Comparison of ENCODE assay signal across 17 cellular contexts in genomic region chr3:150727653-150728502, GRCh38. TPM values are rescaled to one million over a fixed set of nuclear protein-coding genes. Genes with fewer than 3 reads are reported as not detected.
DNase-seq lines count a peak whose midpoint lies in the region; ATAC-seq lines count a peak whose summit lies in the region.
"Had no signal": no experiment of that assay in that cellular context is flagged by ENCODE, and none has a peak within 500 bp of the region (broad histone marks: within the 10 kb centered on the region; RNA-seq: fewer than 3 reads in every experiment).

No MANE protein-coding gene starts in this region.

- WGBS in aorta, 2 donors: 90 to 91% methylated on average over 19 of the region's 19 CpGs

- peaks cover 13% of the 10 kb centered on the region for H3K4me1 Mint-ChIP-seq in dendritic cell treated with granulocyte-macrophage colony-stimulating factor and Interleukin-4, amounts not matched to agents 40 ng/mL and 50 ng/mL, for 4 days (ENCODE audit: low read depth)
- H3K4me1 Mint-ChIP-seq: brain had no signal

- H3K9me3 Mint-ChIP-seq in dendritic cell treated with granulocyte-macrophage colony-stimulating factor and Interleukin-4, amounts not matched to agents 40 ng/mL and 50 ng/mL, for 4 days: no peaks in the 10 kb centered on the region
- H3K9me3 Mint-ChIP-seq: stimulated activated naive CD8-positive, alpha-beta T cell treated with anti-CD3 and anti-CD28 coated beads, Interleukin-15, Interleukin-2, amounts not matched to agents 100 ng/mL and 50 ng/mL, for 24 hours had no signal

- no peaks in the 10 kb centered on the region for H3K36me3 ChIP-seq in aorta (ENCODE audit: control insufficient read depth in 1 of 2, insufficient read depth in 2 of 2, low read length in 1 of 2)

- H3K27ac ChIP-seq in aorta (ENCODE audit: low read depth in 1 of 2, low read length in 2 of 2): no peak overlapping the region

- no peak overlapping the region for H3K4me3 ChIP-seq in aorta (ENCODE audit: low read length in 2 of 2)

- intact Hi-C loops in dendritic cell treated with granulocyte-macrophage colony-stimulating factor and Interleukin-4, amounts not matched to agents 40 ng/mL and 50 ng/mL, for 4 days (cut with micrococcal nuclease): no loop called here
- intact Hi-C loops in aorta (cut with DNase I): loop anchor here in 1 of 2 donors (10.0 kb wide), 1 partner anchor 427 kb away; no protein-coding TSS in a partner anchor

- no peaks in the 10 kb centered on the region for H3K27me3 ChIP-seq in aorta (ENCODE audit: control insufficient read depth in 1 of 2, insufficient read depth in 2 of 2, low read length in 1 of 2)

- H3K4me3 Mint-ChIP-seq in dendritic cell treated with granulocyte-macrophage colony-stimulating factor and Interleukin-4, amounts not matched to agents 40 ng/mL and 50 ng/mL, for 4 days: no peak overlapping the region
- H3K4me3 Mint-ChIP-seq: brain; stimulated activated naive CD8-positive, alpha-beta T cell treated with anti-CD3 and anti-CD28 coated beads, Interleukin-15, Interleukin-2, amounts not matched to agents 100 ng/mL and 50 ng/mL, for 24 hours had no signal

- peak; percentile 4 for DNase-seq in NCI-H748 (lab: John Stamatoyannopoulos, UW; ENCODE audit: unreplicated experiment)
- DNase-seq in NCI-H748 treated with DMSO at 0.1 percent for 48 hours (lab: John Stamatoyannopoulos, UW): no peak
- DNase-seq in left lobe of liver (ENCODE audit: low spot score): peak; percentile 73
- DNase-seq in aorta: peak in 1 of 2 donors; percentile 52
- no peak for DNase-seq in SIG-M5 (lab: John Stamatoyannopoulos, UW)
- no peak for DNase-seq in NCI-H1436 treated with DMSO at 0.1 percent for 48 hours (lab: John Stamatoyannopoulos, UW)
- DNase-seq: activated CD4-positive, CD25-positive, alpha-beta regulatory T cell; NCI-H226; occipital lobe; PC-3; SW 1271 had no signal

- peak overlapping the region; percentile 70 for H3K27ac Mint-ChIP-seq in dendritic cell treated with granulocyte-macrophage colony-stimulating factor and Interleukin-4, amounts not matched to agents 40 ng/mL and 50 ng/mL, for 4 days
- H3K27ac Mint-ChIP-seq: brain; stimulated activated naive CD8-positive, alpha-beta T cell treated with anti-CD3 and anti-CD28 coated beads, Interleukin-15, Interleukin-2, amounts not matched to agents 100 ng/mL and 50 ng/mL, for 24 hours had no signal

- H3K27me3 Mint-ChIP-seq in dendritic cell treated with granulocyte-macrophage colony-stimulating factor and Interleukin-4, amounts not matched to agents 40 ng/mL and 50 ng/mL, for 4 days: no peaks in the 10 kb centered on the region
- H3K27me3 Mint-ChIP-seq: brain; stimulated activated naive CD8-positive, alpha-beta T cell treated with anti-CD3 and anti-CD28 coated beads, Interleukin-15, Interleukin-2, amounts not matched to agents 100 ng/mL and 50 ng/mL, for 24 hours had no signal

- no peaks in the 10 kb centered on the region for H3K4me1 ChIP-seq in aorta (ENCODE audit: control insufficient read depth in 1 of 2, insufficient read depth in 2 of 2, low read length in 2 of 2)

- peak; percentile 68 for ATAC-seq in left lobe of liver
- peak; percentile 47 for ATAC-seq in aorta (ENCODE audit: low FRiP score)
- ATAC-seq in HG02884 (IDR thresholded peaks at IDR 0.05; ENCODE audit: unreplicated experiment): no peak
- ATAC-seq: PC-3 had no signal

- H3K9me3 ChIP-seq in aorta (ENCODE audit: control insufficient read depth, low read length): no peaks in the 10 kb centered on the region

- no peaks in the 10 kb centered on the region for H3K36me3 Mint-ChIP-seq in dendritic cell treated with granulocyte-macrophage colony-stimulating factor and Interleukin-4, amounts not matched to agents 40 ng/mL and 50 ng/mL, for 4 days (ENCODE audit: low read depth)
- H3K36me3 Mint-ChIP-seq: brain had no signal

RNA-seq across cellular contexts. Expression of gene ERICH6, which starts 24.2 kb away (rescaled TPM):
- not detected for total RNA-seq in left lobe of liver
- under 1 TPM in 1 of 2 donors, not detected in 1; 0.18 TPM for total RNA-seq in aorta
- not detected for polyA plus RNA-seq in aorta
- total RNA-seq: H1, HT1080, occipital lobe, PC-3 had no signal
- polyA plus RNA-seq: H1 had no signal

RNA-seq across cellular contexts. Expression of gene SIAH2, which starts 35.1 kb away (rescaled TPM):
- total RNA-seq in left lobe of liver: 39.5 TPM
- total RNA-seq in aorta: 10 to 100 TPM; 18.8 to 22.4 TPM
- polyA plus RNA-seq in aorta: 10 to 100 TPM in 1 of 2 donors, 1 to 10 TPM in 1; 9.1 to 12.5 TPM

Comparison
In these comparisons a context has a peak if more than half of its experiments do, and no peak if none do; other contexts are left out.
1. DNase-seq: peak in NCI-H748 (single experiment) and left lobe of liver (single experiment); none in NCI-H748 treated with DMSO at 0.1 percent for 48 hours (single experiment), SIG-M5 (single experiment) and NCI-H1436 treated with DMSO at 0.1 percent for 48 hours (single experiment).